8 cellular contexts compared by ENCODE assay signal in genomic region chr10:61987537-61987936, GRCh38.
A peak's percentile ranks its signal among the peaks of the same experiment; 100 is the strongest.
DNase-seq lines count a peak whose midpoint lies in the region; ATAC-seq and TF ChIP-seq lines count a peak whose summit lies in the region.

No MANE protein-coding gene starts in this region.

- intact Hi-C loops in esophagus squamous epithelium (cut with DNase I): no loop called here

- DNase-seq in esophagus squamous epithelium (lab: John Stamatoyannopoulos, UW) (no peak), H4 (ENCODE audit: low spot score) (no peak), KG1 (lab: John Stamatoyannopoulos, UW) (no peak), WERI-Rb-1 (no peak)
- DNase-seq in effector CD8-positive, alpha-beta T cell (lab: John Stamatoyannopoulos, UW): no peak

- H3K27me3 ChIP-seq in esophagus squamous epithelium (no peaks in the 10 kb centered on the region), WERI-Rb-1 (ENCODE audit: insufficient read depth, low read depth, severe bottlenecking) (no peaks in the 10 kb centered on the region)

- ATAC-seq in GM19438 (IDR thresholded peaks at IDR 0.05; ENCODE audit: low read depth, unreplicated experiment) (peak; percentile 23), HG03342 (IDR thresholded peaks at IDR 0.05; ENCODE audit: unreplicated experiment) (peak; percentile 15)

- H3K36me3 ChIP-seq in esophagus squamous epithelium: no peaks in the 10 kb centered on the region
- H3K36me3 ChIP-seq in WERI-Rb-1: no peaks in the 10 kb centered on the region

- TF ChIP-seq CTCF in 22Rv1 (IDR thresholded peaks at IDR 0.05) (no peak), esophagus squamous epithelium (IDR thresholded peaks at IDR 0.05) (no peak), WERI-Rb-1 (IDR thresholded peaks at IDR 0.05; ENCODE audit: low read depth, low read length) (no peak)

- peak overlapping the region in 1 of 4 donors; percentile 38 for H3K4me3 ChIP-seq in esophagus squamous epithelium
- H3K4me3 ChIP-seq in WERI-Rb-1 (ENCODE audit: low read depth, low read length): no peak overlapping the region

- peaks cover 8 to 27% (median 20%) of the 10 kb centered on the region in 3 donors for H3K4me1 ChIP-seq in esophagus squamous epithelium

- WGBS in esophagus squamous epithelium, 2 donors: 60 to 77% methylated on average over 3 of the region's 3 CpGs

- no peaks in the 10 kb centered on the region for H3K9me3 ChIP-seq in esophagus squamous epithelium
- H3K9me3 ChIP-seq in WERI-Rb-1 (ENCODE audit: severe bottlenecking): no peaks in the 10 kb centered on the region

- H3K27ac ChIP-seq in 22Rv1: peak overlapping the region; percentile 31; the same call in 1 of the 2 replicates
- peak overlapping the region; percentile 18 to 73 (median 48) for H3K27ac ChIP-seq in esophagus squamous epithelium
- no peak overlapping the region for H3K27ac ChIP-seq in WERI-Rb-1

- TF ChIP-seq POLR2A in esophagus squamous epithelium (IDR thresholded peaks at IDR 0.05): no peak
